1 cellular context compared by ENCODE assay signal in the genomic region with DNA sequence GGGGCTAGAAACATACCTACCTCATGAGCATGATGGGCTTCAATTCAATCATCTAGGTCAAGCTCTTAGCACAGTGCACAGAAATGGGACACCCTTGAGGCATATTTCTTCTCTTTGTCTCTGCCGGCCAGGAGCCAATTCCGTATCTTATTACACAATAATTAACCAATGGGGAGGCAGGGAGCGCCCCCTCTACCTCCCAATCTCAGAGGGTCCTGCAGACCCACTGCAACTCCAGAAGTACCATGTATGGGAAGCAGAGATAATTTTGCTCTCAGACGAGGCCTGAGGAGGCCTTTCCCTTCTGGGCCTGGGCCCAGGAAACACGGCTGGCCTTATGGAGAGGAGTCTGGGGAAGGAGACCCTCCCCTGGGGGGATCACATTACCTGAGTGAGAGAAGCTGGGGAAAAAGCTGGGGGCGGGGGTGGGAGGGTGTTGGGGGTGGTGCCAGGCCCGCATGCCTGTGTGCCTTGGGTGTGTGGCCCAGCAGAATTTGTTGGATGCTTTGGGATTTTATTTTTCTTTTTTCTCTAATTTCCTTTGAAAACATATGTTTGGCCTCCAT.
TF ChIP-seq lines count a peak whose summit lies in the region.

No MANE protein-coding gene starts in this region.

TF ChIP-seq in WTC11, 78 proteins besides CTCF, POLR2A, EP300 and RAD21 (continued from another document):
- TF ChIP-seq, protein P1, sequence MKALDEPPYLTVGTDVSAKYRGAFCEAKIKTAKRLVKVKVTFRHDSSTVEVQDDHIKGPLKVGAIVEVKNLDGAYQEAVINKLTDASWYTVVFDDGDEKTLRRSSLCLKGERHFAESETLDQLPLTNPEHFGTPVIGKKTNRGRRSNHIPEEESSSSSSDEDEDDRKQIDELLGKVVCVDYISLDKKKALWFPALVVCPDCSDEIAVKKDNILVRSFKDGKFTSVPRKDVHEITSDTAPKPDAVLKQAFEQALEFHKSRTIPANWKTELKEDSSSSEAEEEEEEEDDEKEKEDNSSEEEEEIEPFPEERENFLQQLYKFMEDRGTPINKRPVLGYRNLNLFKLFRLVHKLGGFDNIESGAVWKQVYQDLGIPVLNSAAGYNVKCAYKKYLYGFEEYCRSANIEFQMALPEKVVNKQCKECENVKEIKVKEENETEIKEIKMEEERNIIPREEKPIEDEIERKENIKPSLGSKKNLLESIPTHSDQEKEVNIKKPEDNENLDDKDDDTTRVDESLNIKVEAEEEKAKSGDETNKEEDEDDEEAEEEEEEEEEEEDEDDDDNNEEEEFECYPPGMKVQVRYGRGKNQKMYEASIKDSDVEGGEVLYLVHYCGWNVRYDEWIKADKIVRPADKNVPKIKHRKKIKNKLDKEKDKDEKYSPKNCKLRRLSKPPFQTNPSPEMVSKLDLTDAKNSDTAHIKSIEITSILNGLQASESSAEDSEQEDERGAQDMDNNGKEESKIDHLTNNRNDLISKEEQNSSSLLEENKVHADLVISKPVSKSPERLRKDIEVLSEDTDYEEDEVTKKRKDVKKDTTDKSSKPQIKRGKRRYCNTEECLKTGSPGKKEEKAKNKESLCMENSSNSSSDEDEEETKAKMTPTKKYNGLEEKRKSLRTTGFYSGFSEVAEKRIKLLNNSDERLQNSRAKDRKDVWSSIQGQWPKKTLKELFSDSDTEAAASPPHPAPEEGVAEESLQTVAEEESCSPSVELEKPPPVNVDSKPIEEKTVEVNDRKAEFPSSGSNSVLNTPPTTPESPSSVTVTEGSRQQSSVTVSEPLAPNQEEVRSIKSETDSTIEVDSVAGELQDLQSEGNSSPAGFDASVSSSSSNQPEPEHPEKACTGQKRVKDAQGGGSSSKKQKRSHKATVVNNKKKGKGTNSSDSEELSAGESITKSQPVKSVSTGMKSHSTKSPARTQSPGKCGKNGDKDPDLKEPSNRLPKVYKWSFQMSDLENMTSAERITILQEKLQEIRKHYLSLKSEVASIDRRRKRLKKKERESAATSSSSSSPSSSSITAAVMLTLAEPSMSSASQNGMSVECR (CRISPR knock-in tag; IDR thresholded peaks at IDR 0.05; ENCODE audit: borderline replicate concordance) = no peak
- no peak for TF ChIP-seq EMX1 (CRISPR knock-in tag; IDR thresholded peaks at IDR 0.05)
- TF ChIP-seq, protein P2, sequence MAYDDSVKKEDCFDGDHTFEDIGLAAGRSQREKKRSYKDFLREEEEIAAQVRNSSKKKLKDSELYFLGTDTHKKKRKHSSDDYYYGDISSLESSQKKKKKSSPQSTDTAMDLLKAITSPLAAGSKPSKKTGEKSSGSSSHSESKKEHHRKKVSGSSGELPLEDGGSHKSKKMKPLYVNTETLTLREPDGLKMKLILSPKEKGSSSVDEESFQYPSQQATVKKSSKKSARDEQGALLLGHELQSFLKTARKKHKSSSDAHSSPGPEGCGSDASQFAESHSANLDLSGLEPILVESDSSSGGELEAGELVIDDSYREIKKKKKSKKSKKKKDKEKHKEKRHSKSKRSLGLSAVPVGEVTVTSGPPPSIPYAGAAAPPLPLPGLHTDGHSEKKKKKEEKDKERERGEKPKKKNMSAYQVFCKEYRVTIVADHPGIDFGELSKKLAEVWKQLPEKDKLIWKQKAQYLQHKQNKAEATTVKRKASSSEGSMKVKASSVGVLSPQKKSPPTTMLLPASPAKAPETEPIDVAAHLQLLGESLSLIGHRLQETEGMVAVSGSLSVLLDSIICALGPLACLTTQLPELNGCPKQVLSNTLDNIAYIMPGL (CRISPR knock-in tag; IDR thresholded peaks at IDR 0.05) = no peak
- no peak for TF ChIP-seq TEAD4 (CRISPR knock-in tag; IDR thresholded peaks at IDR 0.05)
- TF ChIP-seq, protein P3, sequence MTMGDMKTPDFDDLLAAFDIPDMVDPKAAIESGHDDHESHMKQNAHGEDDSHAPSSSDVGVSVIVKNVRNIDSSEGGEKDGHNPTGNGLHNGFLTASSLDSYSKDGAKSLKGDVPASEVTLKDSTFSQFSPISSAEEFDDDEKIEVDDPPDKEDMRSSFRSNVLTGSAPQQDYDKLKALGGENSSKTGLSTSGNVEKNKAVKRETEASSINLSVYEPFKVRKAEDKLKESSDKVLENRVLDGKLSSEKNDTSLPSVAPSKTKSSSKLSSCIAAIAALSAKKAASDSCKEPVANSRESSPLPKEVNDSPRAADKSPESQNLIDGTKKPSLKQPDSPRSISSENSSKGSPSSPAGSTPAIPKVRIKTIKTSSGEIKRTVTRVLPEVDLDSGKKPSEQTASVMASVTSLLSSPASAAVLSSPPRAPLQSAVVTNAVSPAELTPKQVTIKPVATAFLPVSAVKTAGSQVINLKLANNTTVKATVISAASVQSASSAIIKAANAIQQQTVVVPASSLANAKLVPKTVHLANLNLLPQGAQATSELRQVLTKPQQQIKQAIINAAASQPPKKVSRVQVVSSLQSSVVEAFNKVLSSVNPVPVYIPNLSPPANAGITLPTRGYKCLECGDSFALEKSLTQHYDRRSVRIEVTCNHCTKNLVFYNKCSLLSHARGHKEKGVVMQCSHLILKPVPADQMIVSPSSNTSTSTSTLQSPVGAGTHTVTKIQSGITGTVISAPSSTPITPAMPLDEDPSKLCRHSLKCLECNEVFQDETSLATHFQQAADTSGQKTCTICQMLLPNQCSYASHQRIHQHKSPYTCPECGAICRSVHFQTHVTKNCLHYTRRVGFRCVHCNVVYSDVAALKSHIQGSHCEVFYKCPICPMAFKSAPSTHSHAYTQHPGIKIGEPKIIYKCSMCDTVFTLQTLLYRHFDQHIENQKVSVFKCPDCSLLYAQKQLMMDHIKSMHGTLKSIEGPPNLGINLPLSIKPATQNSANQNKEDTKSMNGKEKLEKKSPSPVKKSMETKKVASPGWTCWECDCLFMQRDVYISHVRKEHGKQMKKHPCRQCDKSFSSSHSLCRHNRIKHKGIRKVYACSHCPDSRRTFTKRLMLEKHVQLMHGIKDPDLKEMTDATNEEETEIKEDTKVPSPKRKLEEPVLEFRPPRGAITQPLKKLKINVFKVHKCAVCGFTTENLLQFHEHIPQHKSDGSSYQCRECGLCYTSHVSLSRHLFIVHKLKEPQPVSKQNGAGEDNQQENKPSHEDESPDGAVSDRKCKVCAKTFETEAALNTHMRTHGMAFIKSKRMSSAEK (CRISPR knock-in tag; IDR thresholded peaks at IDR 0.05; ENCODE audit: borderline replicate concordance) = no peak
- no peak for TF ChIP-seq FOXP1 (CRISPR knock-in tag; IDR thresholded peaks at IDR 0.05; ENCODE audit: borderline replicate concordance)
- no peak for TF ChIP-seq NR2C2 (CRISPR knock-in tag; IDR thresholded peaks at IDR 0.05)
- TF ChIP-seq ESRRA (CRISPR knock-in tag; IDR thresholded peaks at IDR 0.05; ENCODE audit: borderline replicate concordance) = no peak
